ENCODE assay signal across 11 cellular contexts in genomic region chr16:23482778-23483177, GRCh38. TPM values are rescaled to one million over a fixed set of nuclear protein-coding genes. Genes with fewer than 3 reads are reported as not detected.
DNase-seq lines count a peak whose midpoint lies in the region; ATAC-seq lines count a peak whose summit lies in the region.
"Had no signal": no experiment of that assay in that cellular context is flagged by ENCODE, and none has a peak within 500 bp of the region (broad histone marks: within the 10 kb centered on the region; RNA-seq: fewer than 3 reads in every experiment).

No MANE protein-coding gene starts in this region.

- no peak for ATAC-seq in HG02763 (IDR thresholded peaks at IDR 0.05; ENCODE audit: unreplicated experiment)
- no peak for ATAC-seq in GM19455 (IDR thresholded peaks at IDR 0.05; ENCODE audit: unreplicated experiment)

- intact Hi-C loops in activated CD4-positive, alpha-beta T cell treated with anti-CD3 and anti-CD28 coated beads, Interleukin-2, amount 10 ng/mL, durations not matched to agents 24 days and 14 days (cut with micrococcal nuclease) = no loop called here

- no peaks in the 10 kb centered on the region for H3K4me1 Mint-ChIP-seq in activated CD4-positive, alpha-beta T cell treated with anti-CD3 and anti-CD28 coated beads, Interleukin-2, amount 10 ng/mL, durations not matched to agents 24 days and 14 days
- peaks cover 0 to 4% (median 2%) of the 10 kb centered on the region in 3 donors for H3K4me1 Mint-ChIP-seq in IgD-negative memory B cell

- no peaks in the 10 kb centered on the region for H3K9me3 Mint-ChIP-seq in activated CD4-positive, alpha-beta T cell treated with anti-CD3 and anti-CD28 coated beads, Interleukin-2, amount 10 ng/mL, durations not matched to agents 24 days and 14 days
- H3K9me3 Mint-ChIP-seq in IgD-negative memory B cell = no peaks in the 10 kb centered on the region

- peaks cover 71% of the 10 kb centered on the region for H3K36me3 Mint-ChIP-seq in activated CD4-positive, alpha-beta T cell treated with anti-CD3 and anti-CD28 coated beads, Interleukin-2, amount 10 ng/mL, durations not matched to agents 24 days and 14 days (ENCODE audit: low read depth)
- peaks cover 5% of the 10 kb centered on the region for H3K36me3 Mint-ChIP-seq in IgD-negative memory B cell

- no peaks in the 10 kb centered on the region for H3K27me3 Mint-ChIP-seq in activated CD4-positive, alpha-beta T cell treated with anti-CD3 and anti-CD28 coated beads, Interleukin-2, amount 10 ng/mL, durations not matched to agents 24 days and 14 days
- H3K27me3 Mint-ChIP-seq in IgD-negative memory B cell = no peaks in the 10 kb centered on the region

- DNase-seq in activated CD4-positive, alpha-beta T cell treated with anti-CD3 and anti-CD28 coated beads, Interleukin-2, amount 50 U/mL, for 1 hour = peak; percentile 12
- no peak for DNase-seq in activated CD4-positive, alpha-beta T cell treated with anti-CD3 and anti-CD28 coated beads, Interleukin-2, amount 10 ng/mL, durations not matched to agents 24 days and 14 days
- DNase-seq in activated gamma-delta T cell treated with anti-CD3 and anti-CD28 coated beads, Interleukin-2, amount 50 U/mL, for 16 hours (ENCODE audit: low read depth) = peak; percentile 12
- peak; percentile 30 for DNase-seq in stimulated activated CD8-positive, alpha-beta memory T cell treated with anti-CD3 and anti-CD28 coated beads, Interleukin-4, amount 100 ng/mL, for 48 hours
- DNase-seq in GOT3 (lab: John Stamatoyannopoulos, UW) = no peak
- DNase-seq: COR-L47, NCI-H187 treated with DMSO at 0.1 percent for 48 hours, NCI-H69 had no signal

- no peak overlapping the region for H3K27ac Mint-ChIP-seq in activated CD4-positive, alpha-beta T cell treated with anti-CD3 and anti-CD28 coated beads, Interleukin-2, amount 10 ng/mL, durations not matched to agents 24 days and 14 days
- peak overlapping the region; percentile 18 to 88 (median 27) for H3K27ac Mint-ChIP-seq in IgD-negative memory B cell

- no peak overlapping the region for H3K4me3 Mint-ChIP-seq in activated CD4-positive, alpha-beta T cell treated with anti-CD3 and anti-CD28 coated beads, Interleukin-2, amount 10 ng/mL, durations not matched to agents 24 days and 14 days
- H3K4me3 Mint-ChIP-seq in IgD-negative memory B cell = no peak overlapping the region

RNA-seq across cellular contexts. Expression of gene GGA2, which starts 27.5 kb away (rescaled TPM):
- 109 and 113 TPM in 2 replicates for total RNA-seq in activated CD4-positive, alpha-beta T cell treated with anti-CD3 and anti-CD28 coated beads, Interleukin-2, amount 10 ng/mL, durations not matched to agents 24 days and 14 days
- 219 TPM for polyA plus RNA-seq in IgD-negative memory B cell

RNA-seq across cellular contexts. Expression of gene COG7, which starts 29.8 kb away (rescaled TPM):
- total RNA-seq in activated CD4-positive, alpha-beta T cell treated with anti-CD3 and anti-CD28 coated beads, Interleukin-2, amount 10 ng/mL, durations not matched to agents 24 days and 14 days = 21.6 and 25.6 TPM in 2 replicates
- polyA plus RNA-seq in IgD-negative memory B cell = 7.1 TPM

Comparison
In these comparisons a context has a peak if more than half of its experiments do, and no peak if none do; other contexts are left out.
1. DNase-seq: peak in activated CD4-positive, alpha-beta T cell treated with anti-CD3 and anti-CD28 coated beads, Interleukin-2, amount 50 U/mL, for 1 hour (single experiment), activated gamma-delta T cell treated with anti-CD3 and anti-CD28 coated beads, Interleukin-2, amount 50 U/mL, for 16 hours (single experiment) and stimulated activated CD8-positive, alpha-beta memory T cell treated with anti-CD3 and anti-CD28 coated beads, Interleukin-4, amount 100 ng/mL, for 48 hours (single experiment); none in activated CD4-positive, alpha-beta T cell treated with anti-CD3 and anti-CD28 coated beads, Interleukin-2, amount 10 ng/mL, durations not matched to agents 24 days and 14 days (single experiment) and GOT3 (single experiment).